In the genomic region with DNA sequence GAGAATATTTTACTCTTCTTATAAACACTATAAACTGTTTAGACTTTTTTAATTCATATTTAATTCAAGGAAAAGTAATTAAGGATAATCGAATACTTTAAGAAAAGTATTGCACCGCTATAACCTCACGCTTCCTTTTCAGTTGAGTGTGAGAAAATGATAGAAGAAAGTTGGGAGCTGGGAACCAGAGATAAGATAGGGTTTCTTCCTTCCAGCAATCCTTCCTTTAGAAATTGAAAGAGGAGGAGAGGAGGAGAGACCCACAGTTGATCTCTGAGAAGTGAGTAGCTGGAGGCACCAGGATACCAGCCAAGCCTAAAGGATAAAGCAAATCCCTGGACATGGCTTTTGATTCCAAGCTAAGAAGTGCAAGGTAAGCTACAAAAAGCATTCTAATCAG, we compare ENCODE assay signal across 20 cellular contexts.
"Had no signal": no experiment of that assay in that cellular context is flagged by ENCODE, and none has a peak within 500 bp of the region (broad histone marks: within the 10 kb centered on the region; RNA-seq: fewer than 3 reads in every experiment).

No MANE protein-coding gene starts in this region.

- H3K9me3 ChIP-seq: lower lobe of right lung, psoas muscle, sigmoid colon, stomach, testis, tibial artery had no signal

- H3K27ac ChIP-seq: lower lobe of right lung, psoas muscle, sigmoid colon, stomach, testis, tibial artery had no signal

- DNase-seq: cortex of kidney; effector memory CD8-positive, alpha-beta T cell; hypothalamus; immature natural killer cell; left ventricle myocardium superior; lower lobe of right lung; naive thymus-derived CD8-positive, alpha-beta T cell; nephron progenitor cell; nucleus accumbens; posterior cingulate gyrus; psoas muscle; right cardiac atrium; sigmoid colon; stimulated activated CD4-positive, alpha-beta T cell treated with anti-CD3 and anti-CD28 coated beads, Interleukin-2, amount 100 ng/mL, for 24 hours; stimulated activated CD4-positive, alpha-beta T cell treated with anti-CD3 and anti-CD28 coated beads, Interleukin-4, amount 100 ng/mL, for 24 hours; stimulated activated naive CD4-positive, alpha-beta T cell treated with Interleukin-2 at 50 U/mL for 16 hours; stomach; testis; tibial artery had no signal

- ATAC-seq: effector memory CD8-positive, alpha-beta T cell; left ventricle myocardium superior; lower lobe of right lung; naive thymus-derived CD8-positive, alpha-beta T cell; psoas muscle; right cardiac atrium; stimulated activated effector memory CD8-positive, alpha-beta T cell treated with anti-CD3 and anti-CD28 coated beads, Interleukin-12 subunit alpha, Interleukin-12 subunit beta, amount 100 ng/mL, for 72 hours had no signal

- H3K36me3 ChIP-seq: lower lobe of right lung, sigmoid colon, stomach, tibial artery had no signal

- H3K4me1 ChIP-seq: lower lobe of right lung, psoas muscle, sigmoid colon, stomach, testis, tibial artery had no signal

- H3K27me3 ChIP-seq: sigmoid colon, stomach, testis, tibial artery had no signal

- H3K4me3 ChIP-seq: lower lobe of right lung, psoas muscle, sigmoid colon, stomach, testis, tibial artery had no signal
